ENCODE assay signal across 1 cellular context in the genomic region with DNA sequence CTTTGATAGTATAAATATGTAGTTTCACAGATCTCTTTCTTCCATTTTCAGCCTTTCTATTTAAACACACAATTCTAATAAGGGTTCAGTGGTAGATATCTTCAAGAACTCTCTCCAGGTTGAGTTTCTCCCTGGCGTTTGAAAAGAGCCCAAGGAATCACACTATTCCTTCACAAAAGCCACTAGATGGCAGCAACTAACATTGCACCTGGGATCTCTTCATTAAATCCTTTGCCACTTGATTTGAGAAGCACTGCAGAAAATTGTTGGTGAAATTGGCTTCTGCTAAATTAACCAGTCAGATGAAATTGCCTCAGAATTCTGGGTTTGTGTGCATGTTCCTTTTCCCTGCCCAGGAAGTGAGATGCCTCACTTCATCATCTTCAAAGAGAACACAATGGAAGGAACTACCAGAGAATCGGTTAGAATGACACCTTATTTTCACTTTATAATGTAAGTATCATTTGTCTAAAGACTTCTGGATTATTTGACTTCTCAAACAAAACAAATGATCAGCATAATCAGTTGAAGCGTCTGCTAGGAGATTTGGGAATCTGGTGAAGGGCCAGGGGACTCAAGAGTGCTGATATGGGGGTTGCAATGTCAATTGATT.
TF ChIP-seq lines count a peak whose summit lies in the region.

No MANE protein-coding gene starts in this region.

TF ChIP-seq in GM23338, 12 proteins besides CTCF, POLR2A, EP300 and RAD21 (continued from another document):
- TF ChIP-seq, protein P1, sequence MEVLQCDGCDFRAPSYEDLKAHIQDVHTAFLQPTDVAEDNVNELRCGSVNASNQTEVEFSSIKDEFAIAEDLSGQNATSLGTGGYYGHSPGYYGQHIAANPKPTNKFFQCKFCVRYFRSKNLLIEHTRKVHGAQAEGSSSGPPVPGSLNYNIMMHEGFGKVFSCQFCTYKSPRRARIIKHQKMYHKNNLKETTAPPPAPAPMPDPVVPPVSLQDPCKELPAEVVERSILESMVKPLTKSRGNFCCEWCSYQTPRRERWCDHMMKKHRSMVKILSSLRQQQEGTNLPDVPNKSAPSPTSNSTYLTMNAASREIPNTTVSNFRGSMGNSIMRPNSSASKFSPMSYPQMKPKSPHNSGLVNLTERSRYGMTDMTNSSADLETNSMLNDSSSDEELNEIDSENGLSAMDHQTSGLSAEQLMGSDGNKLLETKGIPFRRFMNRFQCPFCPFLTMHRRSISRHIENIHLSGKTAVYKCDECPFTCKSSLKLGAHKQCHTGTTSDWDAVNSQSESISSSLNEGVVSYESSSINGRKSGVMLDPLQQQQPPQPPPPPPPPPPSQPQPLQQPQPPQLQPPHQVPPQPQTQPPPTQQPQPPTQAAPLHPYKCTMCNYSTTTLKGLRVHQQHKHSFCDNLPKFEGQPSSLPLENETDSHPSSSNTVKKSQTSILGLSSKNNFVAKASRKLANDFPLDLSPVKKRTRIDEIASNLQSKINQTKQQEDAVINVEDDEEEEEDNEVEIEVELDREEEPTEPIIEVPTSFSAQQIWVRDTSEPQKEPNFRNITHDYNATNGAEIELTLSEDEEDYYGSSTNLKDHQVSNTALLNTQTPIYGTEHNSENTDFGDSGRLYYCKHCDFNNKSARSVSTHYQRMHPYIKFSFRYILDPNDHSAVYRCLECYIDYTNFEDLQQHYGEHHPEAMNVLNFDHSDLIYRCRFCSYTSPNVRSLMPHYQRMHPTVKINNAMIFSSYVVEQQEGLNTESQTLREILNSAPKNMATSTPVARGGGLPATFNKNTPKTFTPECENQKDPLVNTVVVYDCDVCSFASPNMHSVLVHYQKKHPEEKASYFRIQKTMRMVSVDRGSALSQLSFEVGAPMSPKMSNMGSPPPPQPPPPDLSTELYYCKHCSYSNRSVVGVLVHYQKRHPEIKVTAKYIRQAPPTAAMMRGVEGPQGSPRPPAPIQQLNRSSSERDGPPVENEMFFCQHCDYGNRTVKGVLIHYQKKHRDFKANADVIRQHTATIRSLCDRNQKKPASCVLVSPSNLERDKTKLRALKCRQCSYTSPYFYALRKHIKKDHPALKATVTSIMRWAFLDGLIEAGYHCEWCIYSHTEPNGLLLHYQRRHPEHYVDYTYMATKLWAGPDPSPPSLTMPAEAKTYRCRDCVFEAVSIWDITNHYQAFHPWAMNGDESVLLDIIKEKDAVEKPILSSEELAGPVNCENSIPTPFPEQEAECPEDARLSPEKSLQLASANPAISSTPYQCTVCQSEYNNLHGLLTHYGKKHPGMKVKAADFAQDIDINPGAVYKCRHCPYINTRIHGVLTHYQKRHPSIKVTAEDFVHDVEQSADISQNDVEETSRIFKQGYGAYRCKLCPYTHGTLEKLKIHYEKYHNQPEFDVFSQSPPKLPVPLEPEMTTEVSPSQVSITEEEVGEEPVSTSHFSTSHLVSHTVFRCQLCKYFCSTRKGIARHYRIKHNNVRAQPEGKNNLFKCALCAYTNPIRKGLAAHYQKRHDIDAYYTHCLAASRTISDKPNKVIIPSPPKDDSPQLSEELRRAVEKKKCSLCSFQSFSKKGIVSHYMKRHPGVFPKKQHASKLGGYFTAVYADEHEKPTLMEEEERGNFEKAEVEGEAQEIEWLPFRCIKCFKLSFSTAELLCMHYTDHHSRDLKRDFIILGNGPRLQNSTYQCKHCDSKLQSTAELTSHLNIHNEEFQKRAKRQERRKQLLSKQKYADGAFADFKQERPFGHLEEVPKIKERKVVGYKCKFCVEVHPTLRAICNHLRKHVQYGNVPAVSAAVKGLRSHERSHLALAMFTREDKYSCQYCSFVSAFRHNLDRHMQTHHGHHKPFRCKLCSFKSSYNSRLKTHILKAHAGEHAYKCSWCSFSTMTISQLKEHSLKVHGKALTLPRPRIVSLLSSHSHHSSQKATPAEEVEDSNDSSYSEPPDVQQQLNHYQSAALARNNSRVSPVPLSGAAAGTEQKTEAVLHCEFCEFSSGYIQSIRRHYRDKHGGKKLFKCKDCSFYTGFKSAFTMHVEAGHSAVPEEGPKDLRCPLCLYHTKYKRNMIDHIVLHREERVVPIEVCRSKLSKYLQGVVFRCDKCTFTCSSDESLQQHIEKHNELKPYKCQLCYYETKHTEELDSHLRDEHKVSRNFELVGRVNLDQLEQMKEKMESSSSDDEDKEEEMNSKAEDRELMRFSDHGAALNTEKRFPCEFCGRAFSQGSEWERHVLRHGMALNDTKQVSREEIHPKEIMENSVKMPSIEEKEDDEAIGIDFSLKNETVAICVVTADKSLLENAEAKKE (CRISPR knock-in tag; IDR thresholded peaks at IDR 0.05) = no peak
- TF ChIP-seq, protein P2, sequence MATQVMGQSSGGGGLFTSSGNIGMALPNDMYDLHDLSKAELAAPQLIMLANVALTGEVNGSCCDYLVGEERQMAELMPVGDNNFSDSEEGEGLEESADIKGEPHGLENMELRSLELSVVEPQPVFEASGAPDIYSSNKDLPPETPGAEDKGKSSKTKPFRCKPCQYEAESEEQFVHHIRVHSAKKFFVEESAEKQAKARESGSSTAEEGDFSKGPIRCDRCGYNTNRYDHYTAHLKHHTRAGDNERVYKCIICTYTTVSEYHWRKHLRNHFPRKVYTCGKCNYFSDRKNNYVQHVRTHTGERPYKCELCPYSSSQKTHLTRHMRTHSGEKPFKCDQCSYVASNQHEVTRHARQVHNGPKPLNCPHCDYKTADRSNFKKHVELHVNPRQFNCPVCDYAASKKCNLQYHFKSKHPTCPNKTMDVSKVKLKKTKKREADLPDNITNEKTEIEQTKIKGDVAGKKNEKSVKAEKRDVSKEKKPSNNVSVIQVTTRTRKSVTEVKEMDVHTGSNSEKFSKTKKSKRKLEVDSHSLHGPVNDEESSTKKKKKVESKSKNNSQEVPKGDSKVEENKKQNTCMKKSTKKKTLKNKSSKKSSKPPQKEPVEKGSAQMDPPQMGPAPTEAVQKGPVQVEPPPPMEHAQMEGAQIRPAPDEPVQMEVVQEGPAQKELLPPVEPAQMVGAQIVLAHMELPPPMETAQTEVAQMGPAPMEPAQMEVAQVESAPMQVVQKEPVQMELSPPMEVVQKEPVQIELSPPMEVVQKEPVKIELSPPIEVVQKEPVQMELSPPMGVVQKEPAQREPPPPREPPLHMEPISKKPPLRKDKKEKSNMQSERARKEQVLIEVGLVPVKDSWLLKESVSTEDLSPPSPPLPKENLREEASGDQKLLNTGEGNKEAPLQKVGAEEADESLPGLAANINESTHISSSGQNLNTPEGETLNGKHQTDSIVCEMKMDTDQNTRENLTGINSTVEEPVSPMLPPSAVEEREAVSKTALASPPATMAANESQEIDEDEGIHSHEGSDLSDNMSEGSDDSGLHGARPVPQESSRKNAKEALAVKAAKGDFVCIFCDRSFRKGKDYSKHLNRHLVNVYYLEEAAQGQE (IDR thresholded peaks at IDR 0.05; ENCODE audit: unreplicated experiment) = no peak
TF ChIP-seq in GM23338: peak in this region for 0.
